In genomic region chr5:16894236-16895057, GRCh38 we compare ENCODE assay signal across 8 cellular contexts. TPM values are rescaled to one million over a fixed set of nuclear protein-coding genes. Genes with fewer than 3 reads are reported as not detected.
A peak's percentile ranks its signal among the peaks of the same experiment; 100 is the strongest.
DNase-seq lines count a peak whose midpoint lies in the region; ATAC-seq and TF ChIP-seq lines count a peak whose summit lies in the region.

No MANE protein-coding gene starts in this region.

- POLR2A ChIA-PET in activated CD4-positive, alpha-beta memory T cell treated with anti-CD3 and anti-CD28 coated beads, Interleukin-2, amount 10 ng/mL, durations not matched to agents 7 days and 5 days (lab: Charles Lee): no interaction called here

- CTCF ChIA-PET in activated CD4-positive, alpha-beta memory T cell treated with anti-CD3 and anti-CD28 coated beads, Interleukin-2, amount 10 ng/mL, durations not matched to agents 7 days and 5 days (lab: Charles Lee): no interaction called here

- H3K4me3 ChIP-seq in cardiac fibroblast (replicated peaks in 1 of 2; ENCODE audit: low read depth in 2 of 2, low read length in 2 of 2): no peak overlapping the region

- peak overlapping the region; percentile 56 to 83 (median 63) for H3K27ac Mint-ChIP-seq in nephron
- H3K27ac Mint-ChIP-seq in activated CD4-positive, alpha-beta memory T cell treated with anti-CD3 and anti-CD28 coated beads, Interleukin-2, amount 10 ng/mL, durations not matched to agents 7 days and 5 days: no peak overlapping the region

- peaks cover 70% of the 10 kb centered on the region for H3K4me1 Mint-ChIP-seq in nephron
- H3K4me1 Mint-ChIP-seq in activated CD4-positive, alpha-beta memory T cell treated with anti-CD3 and anti-CD28 coated beads, Interleukin-2, amount 10 ng/mL, durations not matched to agents 7 days and 5 days: no peaks in the 10 kb centered on the region

- no peaks in the 10 kb centered on the region for H3K36me3 Mint-ChIP-seq in nephron (ENCODE audit: low read depth)
- no peaks in the 10 kb centered on the region for H3K36me3 Mint-ChIP-seq in activated CD4-positive, alpha-beta memory T cell treated with anti-CD3 and anti-CD28 coated beads, Interleukin-2, amount 10 ng/mL, durations not matched to agents 7 days and 5 days (ENCODE audit: low read depth)

- ATAC-seq in GM18858 (IDR thresholded peaks at IDR 0.05; ENCODE audit: unreplicated experiment): no peak

- no peaks in the 10 kb centered on the region for H3K9me3 Mint-ChIP-seq in nephron
- H3K9me3 Mint-ChIP-seq in activated CD4-positive, alpha-beta memory T cell treated with anti-CD3 and anti-CD28 coated beads, Interleukin-2, amount 10 ng/mL, durations not matched to agents 7 days and 5 days: no peaks in the 10 kb centered on the region

- H3K27me3 Mint-ChIP-seq in nephron (ENCODE audit: low read depth): no peaks in the 10 kb centered on the region
- H3K27me3 Mint-ChIP-seq in activated CD4-positive, alpha-beta memory T cell treated with anti-CD3 and anti-CD28 coated beads, Interleukin-2, amount 10 ng/mL, durations not matched to agents 7 days and 5 days: no peaks in the 10 kb centered on the region

- TF ChIP-seq CTCF in cardiac fibroblast (IDR thresholded peaks at IDR 0.05; ENCODE audit: low read depth, low read length) (no peak), nephron (IDR thresholded peaks at IDR 0.05; ENCODE audit: unreplicated experiment in 3 of 3) (no peak)

- H3K4me3 Mint-ChIP-seq in nephron: no peak overlapping the region
- no peak overlapping the region for H3K4me3 Mint-ChIP-seq in activated CD4-positive, alpha-beta memory T cell treated with anti-CD3 and anti-CD28 coated beads, Interleukin-2, amount 10 ng/mL, durations not matched to agents 7 days and 5 days

- DNase-seq in EH (ENCODE audit: low read depth): peak; percentile 93
- peak; percentile 64 for DNase-seq in NCI-H226
- DNase-seq in cardiac fibroblast (ENCODE audit: low read depth in 2 of 2): peak; percentile 61 to 66
- DNase-seq in activated CD4-positive, alpha-beta memory T cell treated with anti-CD3 and anti-CD28 coated beads, Interleukin-2, amount 10 ng/mL, durations not matched to agents 7 days and 5 days: no peak
- DNase-seq in KBM-7: no peak
- no peak for DNase-seq in cerebellum (ENCODE audit: low spot score)

- in situ Hi-C loops in KBM-7 (cut with MboI; ENCODE audit: low pct_unique_long_range_greater_than_20kb, low sequenced_read_pairs): no loop called here

RNA-seq across cellular contexts. Expression of gene MYO10, which starts 41.6 kb away (rescaled TPM):
- total RNA-seq in activated CD4-positive, alpha-beta memory T cell treated with anti-CD3 and anti-CD28 coated beads, Interleukin-2, amount 10 ng/mL, durations not matched to agents 7 days and 5 days: under 1 TPM in 1 of 2 experiments, not detected in 1; 0.23 TPM
- 21.7 TPM for total RNA-seq in cerebellum

Comparison
In these comparisons a context has a peak if more than half of its experiments do, and no peak if none do; other contexts are left out.
1. DNase-seq: peak in EH (single experiment), NCI-H226 (single experiment) and cardiac fibroblast (2 of 2); none in activated CD4-positive, alpha-beta memory T cell treated with anti-CD3 and anti-CD28 coated beads, Interleukin-2, amount 10 ng/mL, durations not matched to agents 7 days and 5 days (single experiment), KBM-7 (single experiment) and cerebellum (single experiment).
2. RNA of gene MYO10, which starts 41.6 kb away (total RNA-seq): 21.7 TPM in cerebellum (single experiment); 0.23 TPM in activated CD4-positive, alpha-beta memory T cell treated with anti-CD3 and anti-CD28 coated beads, Interleukin-2, amount 10 ng/mL, durations not matched to agents 7 days and 5 days; every median in the first group is over 10 times any median in the second.